Comparison of ENCODE assay signal across 1 cellular context in the genomic region with DNA sequence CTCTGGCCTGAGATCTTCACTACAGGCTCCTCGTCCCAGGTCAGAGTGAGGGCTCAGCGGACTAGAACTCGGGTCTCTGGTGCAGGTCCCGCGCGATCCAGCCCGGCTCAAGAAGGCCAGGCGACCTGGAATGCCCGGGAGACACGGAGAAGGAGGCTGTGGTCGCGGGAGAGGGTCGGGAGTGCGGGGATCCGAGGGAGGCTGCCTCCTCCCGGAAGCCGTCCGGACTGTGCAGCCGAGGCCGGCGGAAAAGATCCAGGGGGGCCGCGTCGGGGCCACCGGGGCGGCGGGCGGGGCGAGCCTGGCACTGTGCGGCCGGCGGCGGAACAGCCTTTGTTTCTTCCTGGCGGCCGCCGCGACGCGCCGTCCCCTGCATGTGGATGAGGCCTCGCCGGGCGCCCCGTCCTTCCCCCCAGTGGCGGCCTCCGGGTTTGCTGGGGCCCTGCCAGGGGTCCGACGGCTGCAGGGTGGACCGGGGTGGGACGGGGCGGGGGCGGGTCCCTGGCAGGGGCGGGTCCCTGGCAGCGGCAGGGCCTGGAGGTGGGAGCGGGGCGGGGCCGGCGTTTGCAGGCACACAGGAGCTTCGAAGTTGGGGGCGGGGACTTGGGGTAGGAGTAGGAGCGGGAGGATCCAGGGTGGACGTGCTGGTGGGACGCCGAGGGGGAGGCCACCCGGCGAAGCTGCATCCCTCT.
TF ChIP-seq lines count a peak whose summit lies in the region.

No MANE protein-coding gene starts in this region.

TF ChIP-seq in IMR-90, 13 proteins besides CTCF, POLR2A, EP300 and RAD21:
- no peak for TF ChIP-seq BHLHE40 (IDR thresholded peaks at IDR 0.05; ENCODE audit: low read depth, low read length)
- no peak for TF ChIP-seq RCOR1 (IDR thresholded peaks at IDR 0.05; ENCODE audit: insufficient replicate concordance, low read length)
- TF ChIP-seq FOS (IDR thresholded peaks at IDR 0.05; ENCODE audit: low read depth, low read length), result no peak
- TF ChIP-seq CHD1 (IDR thresholded peaks at IDR 0.05; ENCODE audit: low read depth, low read length), result no peak
- TF ChIP-seq MAFK (IDR thresholded peaks at IDR 0.05; ENCODE audit: low read depth, low read length), result no peak
- TF ChIP-seq NFE2L2 (IDR thresholded peaks at IDR 0.05; ENCODE audit: low read depth, low read length), result no peak
- TF ChIP-seq SMC3 (IDR thresholded peaks at IDR 0.05; ENCODE audit: low read depth, low read length), result no peak
- no peak for TF ChIP-seq RFX5 (IDR thresholded peaks at IDR 0.05; ENCODE audit: low read depth, low read length)
- TF ChIP-seq, protein P1, sequence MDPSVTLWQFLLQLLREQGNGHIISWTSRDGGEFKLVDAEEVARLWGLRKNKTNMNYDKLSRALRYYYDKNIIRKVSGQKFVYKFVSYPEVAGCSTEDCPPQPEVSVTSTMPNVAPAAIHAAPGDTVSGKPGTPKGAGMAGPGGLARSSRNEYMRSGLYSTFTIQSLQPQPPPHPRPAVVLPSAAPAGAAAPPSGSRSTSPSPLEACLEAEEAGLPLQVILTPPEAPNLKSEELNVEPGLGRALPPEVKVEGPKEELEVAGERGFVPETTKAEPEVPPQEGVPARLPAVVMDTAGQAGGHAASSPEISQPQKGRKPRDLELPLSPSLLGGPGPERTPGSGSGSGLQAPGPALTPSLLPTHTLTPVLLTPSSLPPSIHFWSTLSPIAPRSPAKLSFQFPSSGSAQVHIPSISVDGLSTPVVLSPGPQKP (IDR thresholded peaks at IDR 0.05; ENCODE audit: borderline replicate concordance, low read depth, low read length), result no peak
- TF ChIP-seq, protein P2, sequence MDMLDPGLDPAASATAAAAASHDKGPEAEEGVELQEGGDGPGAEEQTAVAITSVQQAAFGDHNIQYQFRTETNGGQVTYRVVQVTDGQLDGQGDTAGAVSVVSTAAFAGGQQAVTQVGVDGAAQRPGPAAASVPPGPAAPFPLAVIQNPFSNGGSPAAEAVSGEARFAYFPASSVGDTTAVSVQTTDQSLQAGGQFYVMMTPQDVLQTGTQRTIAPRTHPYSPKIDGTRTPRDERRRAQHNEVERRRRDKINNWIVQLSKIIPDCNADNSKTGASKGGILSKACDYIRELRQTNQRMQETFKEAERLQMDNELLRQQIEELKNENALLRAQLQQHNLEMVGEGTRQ (IDR thresholded peaks at IDR 0.05; ENCODE audit: low read depth, low read length), result no peak
